8 cellular contexts compared by ENCODE assay signal in genomic region chr21:45981154-45981606, GRCh38. TPM values are rescaled to one million over a fixed set of nuclear protein-coding genes. Genes with fewer than 3 reads are reported as not detected.
DNase-seq lines count a peak whose midpoint lies in the region; ATAC-seq and TF ChIP-seq lines count a peak whose summit lies in the region.

No MANE protein-coding gene starts in this region.

- H3K4me1 ChIP-seq in endodermal cell (ENCODE audit: control insufficient read depth, insufficient read depth, low read length) (no peaks in the 10 kb centered on the region), lung (ENCODE audit: control insufficient read depth in 2 of 2, insufficient read depth in 2 of 2, low read length in 2 of 2) (peaks cover 0 to 2% of the 10 kb centered on the region in 2 donors)

- H3K27me3 Mint-ChIP-seq in activated CD4-positive, alpha-beta memory T cell treated with anti-CD3 and anti-CD28 coated beads, Interleukin-2, amount 10 ng/mL, durations not matched to agents 7 days and 5 days = peaks cover 5% of the 10 kb centered on the region
- H3K27me3 Mint-ChIP-seq in endodermal cell (ENCODE audit: insufficient read depth) = no peaks in the 10 kb centered on the region

- H3K9me3 ChIP-seq in endodermal cell (ENCODE audit: control insufficient read depth, low read length) (no peaks in the 10 kb centered on the region), lung (ENCODE audit: control insufficient read depth in 2 of 2, insufficient read depth in 1 of 2, low read length in 1 of 2) (no peaks in the 10 kb centered on the region)

- no peak overlapping the region for H3K9ac ChIP-seq in endodermal cell (ENCODE audit: extremely low read depth, low read length, poor library complexity, severe bottlenecking)

- peak; percentile 57 for DNase-seq in SKM-1 treated with dmso at 0.1 percent for 144 hours (lab: John Stamatoyannopoulos, UW; ENCODE audit: unreplicated experiment)
- no peak for DNase-seq in SKM-1 (lab: John Stamatoyannopoulos, UW; ENCODE audit: unreplicated experiment)
- DNase-seq in NCI-H524 (lab: John Stamatoyannopoulos, UW) = peak; percentile 41 to 80
- peak; percentile 48 for DNase-seq in activated CD4-positive, alpha-beta memory T cell treated with anti-CD3 and anti-CD28 coated beads, Interleukin-2, amount 10 ng/mL, durations not matched to agents 7 days and 5 days
- DNase-seq in endodermal cell = peak; percentile 96
- peak; percentile 70 for DNase-seq in lung (ENCODE audit: low spot score)
- DNase-seq in stimulated activated CD4-positive, alpha-beta T cell treated with anti-CD3 and anti-CD28 coated beads, Interleukin-4, amount 100 ng/mL, for 4 hours = peak; percentile 49 to 53

- H3K36me3 Mint-ChIP-seq in activated CD4-positive, alpha-beta memory T cell treated with anti-CD3 and anti-CD28 coated beads, Interleukin-2, amount 10 ng/mL, durations not matched to agents 7 days and 5 days (ENCODE audit: low read depth) = no peaks in the 10 kb centered on the region
- H3K36me3 Mint-ChIP-seq in endodermal cell (ENCODE audit: low read depth) = peaks cover 12% of the 10 kb centered on the region

- no peak for TF ChIP-seq CTCF in endodermal cell (conservative IDR thresholded peaks at IDR 0.05)
- no peak for TF ChIP-seq CTCF in lung (IDR thresholded peaks at IDR 0.05; ENCODE audit: control extremely low read depth, extremely low read depth)

- WGBS in endodermal cell (ENCODE audit: insufficient coverage in 1 of 2, insufficient read length in 1 of 2), 2 experiments = 6 to 12% methylated on average over 20 to 22 of the region's 29 CpGs
- WGBS in lung, 2 donors = 0 to 1% methylated on average over 25 to 26 of the region's 29 CpGs

- H3K36me3 ChIP-seq in endodermal cell (ENCODE audit: control insufficient read depth, insufficient read depth, low read length) (peaks cover 17% of the 10 kb centered on the region), lung (ENCODE audit: control insufficient read depth in 2 of 2, insufficient read depth in 2 of 2, low read length in 2 of 2) (peaks cover 0 to 8% of the 10 kb centered on the region in 2 donors)

- no peak overlapping the region for H3K27ac Mint-ChIP-seq in activated CD4-positive, alpha-beta memory T cell treated with anti-CD3 and anti-CD28 coated beads, Interleukin-2, amount 10 ng/mL, durations not matched to agents 7 days and 5 days
- no peak overlapping the region for H3K27ac Mint-ChIP-seq in endodermal cell

- peak overlapping the region; percentile 74 for H3K27ac ChIP-seq in endodermal cell (ENCODE audit: low read depth, low read length)
- H3K27ac ChIP-seq in lung (ENCODE audit: low read depth in 1 of 2, low read length in 1 of 2) = peak overlapping the region; percentile 80 to 82

- H3K27me3 ChIP-seq in endodermal cell (ENCODE audit: control insufficient read depth, insufficient read depth, low read length, poor library complexity, severe bottlenecking) = peaks cover 8% of the 10 kb centered on the region
- H3K27me3 ChIP-seq in lung (ENCODE audit: control insufficient read depth, insufficient read depth) = no peaks in the 10 kb centered on the region

- CTCF ChIA-PET in activated CD4-positive, alpha-beta memory T cell treated with anti-CD3 and anti-CD28 coated beads, Interleukin-2, amount 10 ng/mL, durations not matched to agents 7 days and 5 days (lab: Charles Lee) = no interaction called here

- POLR2A ChIA-PET in activated CD4-positive, alpha-beta memory T cell treated with anti-CD3 and anti-CD28 coated beads, Interleukin-2, amount 10 ng/mL, durations not matched to agents 7 days and 5 days (lab: Charles Lee) = no interaction called here

- H3K4me1 Mint-ChIP-seq in activated CD4-positive, alpha-beta memory T cell treated with anti-CD3 and anti-CD28 coated beads, Interleukin-2, amount 10 ng/mL, durations not matched to agents 7 days and 5 days = peaks cover 7% of the 10 kb centered on the region
- H3K4me1 Mint-ChIP-seq in endodermal cell = peaks cover 1% of the 10 kb centered on the region

- H3K4me3 Mint-ChIP-seq in activated CD4-positive, alpha-beta memory T cell treated with anti-CD3 and anti-CD28 coated beads, Interleukin-2, amount 10 ng/mL, durations not matched to agents 7 days and 5 days = no peak overlapping the region
- no peak overlapping the region for H3K4me3 Mint-ChIP-seq in endodermal cell

- peak; percentile 49 for ATAC-seq in lung (ENCODE audit: insufficient read depth, low FRiP score)
- ATAC-seq in GM18868 (IDR thresholded peaks at IDR 0.05; ENCODE audit: unreplicated experiment) = no peak

- no peaks in the 10 kb centered on the region for H3K9me3 Mint-ChIP-seq in activated CD4-positive, alpha-beta memory T cell treated with anti-CD3 and anti-CD28 coated beads, Interleukin-2, amount 10 ng/mL, durations not matched to agents 7 days and 5 days
- no peaks in the 10 kb centered on the region for H3K9me3 Mint-ChIP-seq in endodermal cell

- H3K4me3 ChIP-seq in endodermal cell (ENCODE audit: low read length) (peak overlapping the region; percentile 71), lung (no peak overlapping the region)

RNA-seq across cellular contexts. Expression of gene COL6A1, which starts 0.4 kb away (rescaled TPM):
- under 1 TPM; 0.08 to 0.33 TPM for total RNA-seq in activated CD4-positive, alpha-beta memory T cell treated with anti-CD3 and anti-CD28 coated beads, Interleukin-2, amount 10 ng/mL, durations not matched to agents 7 days and 5 days
- 100 to 1,000 TPM; 232 to 407 TPM for total RNA-seq in endodermal cell
- 172 TPM for polyA plus RNA-seq in endodermal cell (2013, experiment 1 of 2)
- polyA plus RNA-seq in endodermal cell (2013, experiment 2 of 2) = 154 TPM
- total RNA-seq in lung = 100 to 1,000 TPM; 224 to 399 TPM
- 100 to 1,000 TPM; 107 to 120 TPM for polyA plus RNA-seq in lung

Comparison
In these comparisons a context has a peak if more than half of its experiments do, and no peak if none do; other contexts are left out.
1. RNA of gene COL6A1, which starts 0.4 kb away (total RNA-seq): 232 to 407 TPM in endodermal cell and 224 to 399 TPM in lung; 0.08 to 0.33 TPM in activated CD4-positive, alpha-beta memory T cell treated with anti-CD3 and anti-CD28 coated beads, Interleukin-2, amount 10 ng/mL, durations not matched to agents 7 days and 5 days; every median in the first group is over 100 times any median in the second.